1 cellular context compared by ENCODE assay signal in genomic region chr20:10216146-10216741, GRCh38.
TF ChIP-seq lines count a peak whose summit lies in the region.

No MANE protein-coding gene starts in this region.

TF ChIP-seq in GM23338, 12 proteins besides CTCF, POLR2A, EP300 and RAD21 (continued from another document):
- no peak for TF ChIP-seq ZNF462 (CRISPR knock-in tag; IDR thresholded peaks at IDR 0.05)
- no peak for TF ChIP-seq ZNF331 (CRISPR knock-in tag; IDR thresholded peaks at IDR 0.05; ENCODE audit: low read depth)
- no peak for TF ChIP-seq ETS1 (IDR thresholded peaks at IDR 0.05)
- no peak for TF ChIP-seq STAT1 (IDR thresholded peaks at IDR 0.05; ENCODE audit: unreplicated experiment)
- TF ChIP-seq EZH2 (IDR thresholded peaks at IDR 0.05; ENCODE audit: low read depth, unreplicated experiment), result no peak
